8 cellular contexts compared by ENCODE assay signal in the genomic region with DNA sequence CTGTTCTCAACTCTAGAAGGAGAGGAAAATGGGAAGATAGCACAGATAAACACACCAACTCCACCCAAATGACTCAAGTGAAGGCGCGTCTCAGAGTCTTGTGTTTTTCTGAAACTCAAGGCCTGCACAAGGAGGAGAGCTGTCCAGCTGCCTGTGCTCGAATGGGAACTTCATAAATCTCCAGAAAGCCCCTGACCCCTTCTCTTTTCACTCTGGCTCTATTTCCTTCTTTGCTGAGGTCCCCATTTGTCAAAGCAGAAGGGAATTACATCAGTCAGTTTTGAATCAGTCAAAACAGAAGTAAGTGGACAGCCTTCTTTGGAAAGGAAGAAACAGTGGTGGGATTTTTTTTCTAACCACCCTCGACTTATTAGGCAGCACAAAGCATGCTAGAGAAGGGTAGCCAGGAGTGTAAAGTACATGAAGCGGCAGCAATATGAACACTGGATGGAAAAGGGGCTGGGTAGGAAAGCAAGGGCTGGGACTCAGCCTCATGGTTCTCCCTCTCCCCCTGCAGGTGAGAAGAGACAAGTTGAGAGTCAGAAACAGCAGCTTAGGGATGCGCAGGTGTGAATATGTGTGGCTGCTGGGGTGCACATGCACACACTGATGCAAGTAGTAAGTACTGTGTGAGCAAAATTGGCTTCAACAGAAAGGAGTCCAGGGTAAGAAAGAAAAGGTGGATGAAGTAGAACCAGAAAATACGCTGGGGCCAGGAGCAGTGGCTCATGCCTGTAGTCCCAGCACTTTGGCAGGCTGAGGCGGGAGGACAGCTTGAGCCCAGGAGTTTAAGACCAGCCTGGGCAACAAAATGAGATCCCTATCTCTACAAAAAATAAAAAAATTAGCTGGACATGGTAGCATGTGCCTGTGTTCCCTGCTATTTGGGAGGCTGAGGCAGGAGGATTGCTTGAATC. TPM values are rescaled to one million over a fixed set of nuclear protein-coding genes. Genes with fewer than 3 reads are reported as not detected.
DNase-seq lines count a peak whose midpoint lies in the region; ATAC-seq lines count a peak whose summit lies in the region.

No MANE protein-coding gene starts in this region.

- no peaks in the 10 kb centered on the region for H3K36me3 Mint-ChIP-seq in activated CD8-positive, alpha-beta memory T cell treated with anti-CD3 and anti-CD28 coated beads, Interleukin-2, amount 10 ng/mL, durations not matched to agents 7 days and 5 days

- peak; percentile 53 for ATAC-seq in activated CD8-positive, alpha-beta memory T cell treated with anti-CD3 and anti-CD28 coated beads, Interleukin-2, amount 10 ng/mL, durations not matched to agents 7 days and 5 days

- no peak overlapping the region for H3K4me3 Mint-ChIP-seq in activated CD8-positive, alpha-beta memory T cell treated with anti-CD3 and anti-CD28 coated beads, Interleukin-2, amount 10 ng/mL, durations not matched to agents 7 days and 5 days

- peaks cover 10% of the 10 kb centered on the region for H3K4me1 Mint-ChIP-seq in activated CD8-positive, alpha-beta memory T cell treated with anti-CD3 and anti-CD28 coated beads, Interleukin-2, amount 10 ng/mL, durations not matched to agents 7 days and 5 days

- DNase-seq in activated CD8-positive, alpha-beta memory T cell treated with anti-CD3 and anti-CD28 coated beads, Interleukin-2, amount 10 ng/mL, durations not matched to agents 7 days and 5 days: peak; percentile 42
- no peak for DNase-seq in activated CD8-positive, alpha-beta memory T cell treated with anti-CD3 and anti-CD28 coated beads, Interleukin-2, amount 50 U/mL, for 48 hours
- peak; percentile 30 for DNase-seq in HT1080 (ENCODE audit: low read depth)
- peak; percentile 66 for DNase-seq in SW480 (ENCODE audit: low spot score)
- DNase-seq in left kidney (ENCODE audit: low read depth, low spot score): peak; percentile 84
- DNase-seq in GF-D8 (lab: John Stamatoyannopoulos, UW): no peak
- no peak for DNase-seq in NCI-H446 (lab: John Stamatoyannopoulos, UW)
- DNase-seq in SIG-M5 (lab: John Stamatoyannopoulos, UW): no peak

- no peaks in the 10 kb centered on the region for H3K9me3 Mint-ChIP-seq in activated CD8-positive, alpha-beta memory T cell treated with anti-CD3 and anti-CD28 coated beads, Interleukin-2, amount 10 ng/mL, durations not matched to agents 7 days and 5 days (ENCODE audit: low read depth)

- CTCF ChIA-PET in activated CD8-positive, alpha-beta memory T cell treated with anti-CD3 and anti-CD28 coated beads, Interleukin-2, amount 10 ng/mL, durations not matched to agents 7 days and 5 days (lab: Charles Lee): interaction anchor here (1.0 to 2.3 kb wide), 2 partner anchors 30 to 187 kb away, joined by 3 to 12 read pairs; a partner anchor contains a TSS

- H3K27ac Mint-ChIP-seq in activated CD8-positive, alpha-beta memory T cell treated with anti-CD3 and anti-CD28 coated beads, Interleukin-2, amount 10 ng/mL, durations not matched to agents 7 days and 5 days: no peak overlapping the region

- H3K27me3 Mint-ChIP-seq in activated CD8-positive, alpha-beta memory T cell treated with anti-CD3 and anti-CD28 coated beads, Interleukin-2, amount 10 ng/mL, durations not matched to agents 7 days and 5 days: peaks cover 6% of the 10 kb centered on the region

RNA-seq across cellular contexts. Expression of a gene that starts 36.6 kb away (rescaled TPM):
- 1 to 10 TPM; 2.8 to 5.9 TPM for total RNA-seq in activated CD8-positive, alpha-beta memory T cell treated with anti-CD3 and anti-CD28 coated beads, Interleukin-2, amount 10 ng/mL, durations not matched to agents 7 days and 5 days
- total RNA-seq in HT1080 (2014; rRNA removed; shearing (Covaris generic)): 56.1 and 76.3 TPM in 2 replicates
- polyA plus RNA-seq in HT1080 (2015; cell fraction: cytosol; rRNA removed): 69.7 and 73.6 TPM in 2 replicates
- 42.4 and 45.3 TPM in 2 replicates for polyA plus RNA-seq in HT1080 (2015; cell fraction: nucleus; rRNA removed)

Comparison
In these comparisons a context has a peak if more than half of its experiments do, and no peak if none do; other contexts are left out.
1. DNase-seq: peak in activated CD8-positive, alpha-beta memory T cell treated with anti-CD3 and anti-CD28 coated beads, Interleukin-2, amount 10 ng/mL, durations not matched to agents 7 days and 5 days (single experiment), HT1080 (single experiment), SW480 (single experiment) and left kidney (single experiment); none in activated CD8-positive, alpha-beta memory T cell treated with anti-CD3 and anti-CD28 coated beads, Interleukin-2, amount 50 U/mL, for 48 hours (single experiment), GF-D8 (single experiment), NCI-H446 (0 of 2) and SIG-M5 (single experiment).